In the genomic region with DNA sequence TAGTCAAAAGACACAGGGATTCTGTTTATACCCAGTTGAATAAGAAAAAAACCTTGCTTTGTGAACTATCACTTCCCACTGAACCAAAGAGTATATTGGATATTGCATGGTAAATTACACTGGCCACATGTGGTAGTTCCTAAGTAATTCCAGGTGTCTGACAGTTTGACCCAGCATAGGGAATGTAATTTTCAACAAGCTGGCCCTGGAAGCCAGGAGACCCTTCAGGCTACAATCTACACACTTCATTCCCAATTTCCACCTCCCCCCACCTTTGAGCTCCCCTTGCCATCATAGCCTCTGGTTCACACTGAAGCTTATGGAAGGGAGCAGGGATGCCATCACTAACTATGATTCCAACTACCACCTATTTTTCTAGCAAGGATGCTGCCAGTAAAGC, we compare ENCODE assay signal across 2 cellular contexts.
TF ChIP-seq lines count a peak whose summit lies in the region.

No MANE protein-coding gene starts in this region.

TF ChIP-seq in SK-N-SH, 30 proteins besides CTCF, POLR2A, EP300 and RAD21:
- TF ChIP-seq, protein P1, sequence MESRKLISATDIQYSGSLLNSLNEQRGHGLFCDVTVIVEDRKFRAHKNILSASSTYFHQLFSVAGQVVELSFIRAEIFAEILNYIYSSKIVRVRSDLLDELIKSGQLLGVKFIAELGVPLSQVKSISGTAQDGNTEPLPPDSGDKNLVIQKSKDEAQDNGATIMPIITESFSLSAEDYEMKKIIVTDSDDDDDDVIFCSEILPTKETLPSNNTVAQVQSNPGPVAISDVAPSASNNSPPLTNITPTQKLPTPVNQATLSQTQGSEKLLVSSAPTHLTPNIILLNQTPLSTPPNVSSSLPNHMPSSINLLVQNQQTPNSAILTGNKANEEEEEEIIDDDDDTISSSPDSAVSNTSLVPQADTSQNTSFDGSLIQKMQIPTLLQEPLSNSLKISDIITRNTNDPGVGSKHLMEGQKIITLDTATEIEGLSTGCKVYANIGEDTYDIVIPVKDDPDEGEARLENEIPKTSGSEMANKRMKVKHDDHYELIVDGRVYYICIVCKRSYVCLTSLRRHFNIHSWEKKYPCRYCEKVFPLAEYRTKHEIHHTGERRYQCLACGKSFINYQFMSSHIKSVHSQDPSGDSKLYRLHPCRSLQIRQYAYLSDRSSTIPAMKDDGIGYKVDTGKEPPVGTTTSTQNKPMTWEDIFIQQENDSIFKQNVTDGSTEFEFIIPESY (IDR thresholded peaks at IDR 0.05; ENCODE audit: borderline replicate concordance, low read depth): no peak
- TF ChIP-seq RCOR1 (IDR thresholded peaks at IDR 0.05; ENCODE audit: low read length): peak; percentile 63; the same call in 1 of the 2 replicates

TF ChIP-seq in SK-N-SH treated with all-trans-retinoic acid at 6 μM for 48 hours, 23 proteins besides CTCF, POLR2A, EP300 and RAD21:
- TF ChIP-seq, protein P2, sequence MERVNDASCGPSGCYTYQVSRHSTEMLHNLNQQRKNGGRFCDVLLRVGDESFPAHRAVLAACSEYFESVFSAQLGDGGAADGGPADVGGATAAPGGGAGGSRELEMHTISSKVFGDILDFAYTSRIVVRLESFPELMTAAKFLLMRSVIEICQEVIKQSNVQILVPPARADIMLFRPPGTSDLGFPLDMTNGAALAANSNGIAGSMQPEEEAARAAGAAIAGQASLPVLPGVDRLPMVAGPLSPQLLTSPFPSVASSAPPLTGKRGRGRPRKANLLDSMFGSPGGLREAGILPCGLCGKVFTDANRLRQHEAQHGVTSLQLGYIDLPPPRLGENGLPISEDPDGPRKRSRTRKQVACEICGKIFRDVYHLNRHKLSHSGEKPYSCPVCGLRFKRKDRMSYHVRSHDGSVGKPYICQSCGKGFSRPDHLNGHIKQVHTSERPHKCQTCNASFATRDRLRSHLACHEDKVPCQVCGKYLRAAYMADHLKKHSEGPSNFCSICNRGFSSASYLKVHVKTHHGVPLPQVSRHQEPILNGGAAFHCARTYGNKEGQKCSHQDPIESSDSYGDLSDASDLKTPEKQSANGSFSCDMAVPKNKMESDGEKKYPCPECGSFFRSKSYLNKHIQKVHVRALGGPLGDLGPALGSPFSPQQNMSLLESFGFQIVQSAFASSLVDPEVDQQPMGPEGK (CRISPR knock-in tag; IDR thresholded peaks at IDR 0.05; ENCODE audit: borderline replicate concordance): no peak
- TF ChIP-seq ZNF565 (CRISPR knock-in tag; conservative IDR thresholded peaks at IDR 0.05; ENCODE audit: low read depth) (no peak), TOX (CRISPR knock-in tag; IDR thresholded peaks at IDR 0.05; ENCODE audit: borderline replicate concordance) (no peak), ISL1 (CRISPR knock-in tag; IDR thresholded peaks at IDR 0.05) (no peak), CSDC2 (CRISPR knock-in tag; IDR thresholded peaks at IDR 0.05) (no peak), RARB (CRISPR knock-in tag; IDR thresholded peaks at IDR 0.05) (no peak), GLIS3 (CRISPR knock-in tag; IDR thresholded peaks at IDR 0.05) (no peak), SNAI2 (CRISPR knock-in tag; IDR thresholded peaks at IDR 0.05) (no peak), BACH2 (CRISPR knock-in tag; IDR thresholded peaks at IDR 0.05; ENCODE audit: borderline replicate concordance) (no peak), ZFP3 (CRISPR knock-in tag; IDR thresholded peaks at IDR 0.05) (no peak)
